In genomic region chr5:43514471-43514815, GRCh38 we compare ENCODE assay signal across 8 cellular contexts. TPM values are rescaled to one million over a fixed set of nuclear protein-coding genes. Genes with fewer than 3 reads are reported as not detected.
A peak's percentile ranks its signal among the peaks of the same experiment; 100 is the strongest.
DNase-seq lines count a peak whose midpoint lies in the region; ATAC-seq and TF ChIP-seq lines count a peak whose summit lies in the region.

No MANE protein-coding gene starts in this region.

- no peaks in the 10 kb centered on the region for H3K36me3 ChIP-seq in prostate gland

- peaks cover 2% of the 10 kb centered on the region for H3K36me3 Mint-ChIP-seq in activated CD4-positive, alpha-beta memory T cell treated with anti-CD3 and anti-CD28 coated beads for 36 hours

- peak; percentile 12 for DNase-seq in NK-92 treated with Interleukin-12 subunit alpha and Interleukin-12 subunit beta, amount 100 ng/mL, for 24 hours (lab: John Stamatoyannopoulos, UW)
- no peak for DNase-seq in NK-92 (lab: John Stamatoyannopoulos, UW; ENCODE audit: unreplicated experiment)
- peak; percentile 35 for DNase-seq in HPDE6-E6E7 (ENCODE audit: extremely low spot score)
- peak; percentile 73 for DNase-seq in activated CD4-positive, alpha-beta memory T cell treated with anti-CD3 and anti-CD28 coated beads for 36 hours
- DNase-seq in fibroblast of the conjunctiva (ENCODE audit: low read depth), result peak; percentile 26
- no peak for DNase-seq in prostate gland (ENCODE audit: low spot score)
- no peak for DNase-seq in midbrain (lab: John Stamatoyannopoulos, UW)

- H3K9me3 ChIP-seq in prostate gland, result no peaks in the 10 kb centered on the region

- no peaks in the 10 kb centered on the region for H3K27me3 ChIP-seq in prostate gland (replicated peaks; ENCODE audit: insufficient read depth)

- peak overlapping the region; percentile 99 for H3K27ac Mint-ChIP-seq in activated CD4-positive, alpha-beta memory T cell treated with anti-CD3 and anti-CD28 coated beads for 36 hours

- peak overlapping the region; percentile 95 for H3K4me3 Mint-ChIP-seq in activated CD4-positive, alpha-beta memory T cell treated with anti-CD3 and anti-CD28 coated beads for 36 hours

- peak overlapping the region; percentile 74 to 81 for H3K27ac ChIP-seq in prostate gland

- peaks cover 26% of the 10 kb centered on the region for H3K4me1 Mint-ChIP-seq in activated CD4-positive, alpha-beta memory T cell treated with anti-CD3 and anti-CD28 coated beads for 36 hours (ENCODE audit: low read depth)

- H3K9me3 Mint-ChIP-seq in activated CD4-positive, alpha-beta memory T cell treated with anti-CD3 and anti-CD28 coated beads for 36 hours, result no peaks in the 10 kb centered on the region

- H3K27me3 Mint-ChIP-seq in activated CD4-positive, alpha-beta memory T cell treated with anti-CD3 and anti-CD28 coated beads for 36 hours, result no peaks in the 10 kb centered on the region

- intact Hi-C loops in activated CD4-positive, alpha-beta memory T cell treated with anti-CD3 and anti-CD28 coated beads for 36 hours (cut with micrococcal nuclease), result loop anchor here (10.0 kb wide), 1 partner anchor 450 kb away; no protein-coding TSS in a partner anchor
- intact Hi-C loops in prostate gland (cut with DNase I), result no loop called here

- 1% methylated on average over 6 of the region's 6 CpGs for WGBS in prostate gland

- CTCF ChIA-PET in activated CD4-positive, alpha-beta memory T cell treated with anti-CD3 and anti-CD28 coated beads for 36 hours (lab: Charles Lee), result interaction anchor here (1.0 to 2.7 kb wide), 2 partner anchors 20 to 30 kb away, joined by 3 to 19 read pairs; partner anchors contain the start of gene TMEM267

- no peak for TF ChIP-seq POLR2A in prostate gland (IDR thresholded peaks at IDR 0.05)

- H3K4me1 ChIP-seq in prostate gland (replicated peaks), result no peaks in the 10 kb centered on the region

- POLR2A ChIA-PET in activated CD4-positive, alpha-beta memory T cell treated with anti-CD3 and anti-CD28 coated beads for 36 hours (lab: Charles Lee), result interaction anchor here (0.7 to 2.2 kb wide), 4 partner anchors 30 to 393 kb away, joined by 3 to 43 read pairs (median 10); partner anchors contain the start of genes NNT, TMEM267 and ZNF131

- peak; percentile 33 for ATAC-seq in GM21447 (IDR thresholded peaks at IDR 0.05; ENCODE audit: unreplicated experiment)

- TF ChIP-seq CTCF in prostate gland (IDR thresholded peaks at IDR 0.05), result no peak

- H3K4me3 ChIP-seq in prostate gland, result peak overlapping the region; percentile 52 to 54

RNA-seq across cellular contexts. Expression of gene C5orf34, which starts 0.5 kb away (rescaled TPM):
- total RNA-seq in activated CD4-positive, alpha-beta memory T cell treated with anti-CD3 and anti-CD28 coated beads for 36 hours, result 10 to 100 TPM; 11.8 to 13.1 TPM
- 1 to 10 TPM; 1.5 to 4.5 TPM for total RNA-seq in prostate gland

RNA-seq across cellular contexts. Expression of gene TMEM267, which starts 30.8 kb away (rescaled TPM):
- 10 to 100 TPM; 17.6 to 19.7 TPM for total RNA-seq in activated CD4-positive, alpha-beta memory T cell treated with anti-CD3 and anti-CD28 coated beads for 36 hours
- total RNA-seq in prostate gland, result 10 to 100 TPM; 11.8 to 14.9 TPM

RNA-seq across cellular contexts. Expression of gene PAIP1, which starts 42.4 kb away (rescaled TPM):
- total RNA-seq in activated CD4-positive, alpha-beta memory T cell treated with anti-CD3 and anti-CD28 coated beads for 36 hours, result 10 to 100 TPM; 49.2 to 50.5 TPM
- total RNA-seq in prostate gland, result 100 to 1,000 TPM in 1 of 2 donors, 10 to 100 TPM in 1; 84.6 to 150 TPM

Comparison
In these comparisons a context has a peak if more than half of its experiments do, and no peak if none do; other contexts are left out.
1. DNase-seq: peak in NK-92 treated with Interleukin-12 subunit alpha and Interleukin-12 subunit beta, amount 100 ng/mL, for 24 hours (single experiment), HPDE6-E6E7 (single experiment), activated CD4-positive, alpha-beta memory T cell treated with anti-CD3 and anti-CD28 coated beads for 36 hours (single experiment) and fibroblast of the conjunctiva (single experiment); none in NK-92 (single experiment), prostate gland (single experiment) and midbrain (single experiment).